Comparison of ENCODE assay signal across 11 cellular contexts in the genomic region with DNA sequence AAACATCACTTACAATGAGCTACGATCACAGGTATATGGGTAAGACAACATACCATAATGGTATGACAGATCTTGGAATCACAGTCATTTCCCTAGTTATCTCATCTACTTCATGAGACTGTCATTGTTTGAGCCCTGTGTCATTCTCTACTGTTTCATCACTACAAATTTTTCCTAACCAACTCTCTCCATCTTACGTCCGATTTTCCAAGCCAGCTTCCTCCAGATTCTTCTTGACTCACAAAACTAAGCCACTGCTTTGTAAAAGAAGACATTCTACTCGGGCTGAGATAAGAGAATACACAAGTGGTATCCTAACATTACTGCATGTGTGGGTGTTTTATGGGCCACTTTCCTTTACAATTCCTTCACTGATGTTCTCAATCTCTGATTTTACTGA. TPM values are rescaled to one million over a fixed set of nuclear protein-coding genes. Genes with fewer than 3 reads are reported as not detected.
DNase-seq lines count a peak whose midpoint lies in the region; ATAC-seq and TF ChIP-seq lines count a peak whose summit lies in the region.
"Had no signal": no experiment of that assay in that cellular context is flagged by ENCODE, and none has a peak within 500 bp of the region (broad histone marks: within the 10 kb centered on the region; RNA-seq: fewer than 3 reads in every experiment).

No MANE protein-coding gene starts in this region.

- H3K27ac ChIP-seq in PC-3 (ENCODE audit: low read length) (no peak overlapping the region), cingulate gyrus (ENCODE audit: low read depth, low read length) (peak overlapping the region; percentile 61)
- H3K27ac ChIP-seq: WERI-Rb-1 had no signal

- no peaks in the 10 kb centered on the region for H3K36me3 ChIP-seq in PC-3 (ENCODE audit: low read depth, low read length)
- H3K36me3 ChIP-seq: WERI-Rb-1 had no signal

- DNase-seq in AG20443 (ENCODE audit: low spot score) (peak; percentile 72), PC-3 (peak; percentile 33), midbrain (lab: John Stamatoyannopoulos, UW) (peak; percentile 26), NCI-H2196 (lab: John Stamatoyannopoulos, UW; ENCODE audit: unreplicated experiment) (no peak)
- DNase-seq in activated CD8-positive, alpha-beta memory T cell treated with anti-CD3 and anti-CD28 coated beads, Interleukin-2, amount 10 ng/mL, durations not matched to agents 7 days and 5 days, result no peak
- no peak for DNase-seq in stimulated activated naive CD4-positive, alpha-beta T cell (lab: John Stamatoyannopoulos, UW)
- DNase-seq: body of pancreas, WERI-Rb-1 had no signal

- no peak for TF ChIP-seq CTCF in PC-3 (conservative IDR thresholded peaks at IDR 0.05; ENCODE audit: low read depth, low read length)

- no peaks in the 10 kb centered on the region for H3F3A ChIP-seq in PC-3 (ENCODE audit: low read length, unreplicated experiment)

- H3K27me3 Mint-ChIP-seq in activated CD8-positive, alpha-beta memory T cell treated with anti-CD3 and anti-CD28 coated beads, Interleukin-2, amount 10 ng/mL, durations not matched to agents 7 days and 5 days, result no peaks in the 10 kb centered on the region

- no peak overlapping the region for H2AFZ ChIP-seq in PC-3 (ENCODE audit: low read length)

- no peaks in the 10 kb centered on the region for H3K4me1 ChIP-seq in PC-3 (ENCODE audit: insufficient read depth, low read length)

- no peak overlapping the region for H3K9ac ChIP-seq in PC-3 (ENCODE audit: low read length)

- H4K20me1 ChIP-seq in PC-3 (ENCODE audit: low read length), result no peaks in the 10 kb centered on the region

- H3K27ac Mint-ChIP-seq in activated CD8-positive, alpha-beta memory T cell treated with anti-CD3 and anti-CD28 coated beads, Interleukin-2, amount 10 ng/mL, durations not matched to agents 7 days and 5 days, result no peak overlapping the region

- no peak overlapping the region for H3K4me3 ChIP-seq in PC-3 (ENCODE audit: low read length)
- H3K4me3 ChIP-seq: body of pancreas had no signal

- H3K9me2 ChIP-seq in PC-3 (replicated peaks; ENCODE audit: low read length), result no peaks in the 10 kb centered on the region

- intact Hi-C loops in PC-3 (cut with micrococcal nuclease), result no loop called here

- H3K4me3 Mint-ChIP-seq in activated CD8-positive, alpha-beta memory T cell treated with anti-CD3 and anti-CD28 coated beads, Interleukin-2, amount 10 ng/mL, durations not matched to agents 7 days and 5 days, result no peak overlapping the region
- H3K4me3 Mint-ChIP-seq: neural crest cell had no signal

- H3K4me2 ChIP-seq in PC-3 (ENCODE audit: low read length), result no peak overlapping the region

- H3K9me3 Mint-ChIP-seq in activated CD8-positive, alpha-beta memory T cell treated with anti-CD3 and anti-CD28 coated beads, Interleukin-2, amount 10 ng/mL, durations not matched to agents 7 days and 5 days (ENCODE audit: low read depth), result peaks cover 2% of the 10 kb centered on the region
- H3K9me3 Mint-ChIP-seq: neural crest cell had no signal

- H3K9me3 ChIP-seq in PC-3 (ENCODE audit: low read length), result no peaks in the 10 kb centered on the region
- H3K9me3 ChIP-seq: body of pancreas had no signal

- no peak for ATAC-seq in PC-3
- no peak for ATAC-seq in activated CD8-positive, alpha-beta memory T cell treated with anti-CD3 and anti-CD28 coated beads, Interleukin-2, amount 10 ng/mL, durations not matched to agents 7 days and 5 days
- no peak for ATAC-seq in SK-N-SH treated with all-trans-retinoic acid at 6 μM for 48 hours
- ATAC-seq: body of pancreas had no signal

- CTCF ChIA-PET in PC-3 (lab: Charles Lee), result no interaction called here
- CTCF ChIA-PET in activated CD8-positive, alpha-beta memory T cell treated with anti-CD3 and anti-CD28 coated beads, Interleukin-2, amount 10 ng/mL, durations not matched to agents 7 days and 5 days (lab: Charles Lee), result interaction anchor here (3.6 kb wide), 1 partner anchor 11 kb away, joined by 17 read pairs; no protein-coding TSS in a partner anchor

- H3K27me3 ChIP-seq in PC-3 (ENCODE audit: low read length), result no peaks in the 10 kb centered on the region
- H3K27me3 ChIP-seq: body of pancreas had no signal

- H3K79me2 ChIP-seq in PC-3 (ENCODE audit: low read length), result no peaks in the 10 kb centered on the region

- H3K36me3 Mint-ChIP-seq in activated CD8-positive, alpha-beta memory T cell treated with anti-CD3 and anti-CD28 coated beads, Interleukin-2, amount 10 ng/mL, durations not matched to agents 7 days and 5 days, result peaks cover 54% of the 10 kb centered on the region

- BruUV-seq in PC-3 (replicated peaks; lab: Mats Ljungman, UMichigan), result no TSS peak

- peaks cover 46% of the 10 kb centered on the region for H3K4me1 Mint-ChIP-seq in activated CD8-positive, alpha-beta memory T cell treated with anti-CD3 and anti-CD28 coated beads, Interleukin-2, amount 10 ng/mL, durations not matched to agents 7 days and 5 days

- POLR2A ChIA-PET in PC-3 (lab: Charles Lee; ENCODE audit: unreplicated experiment), result interaction anchor here (0.6 kb wide), 1 partner anchor 43 kb away, joined by 3 read pairs; no protein-coding TSS in a partner anchor

TF ChIP-seq in SK-N-SH treated with all-trans-retinoic acid at 6 μM for 48 hours, 23 proteins besides CTCF, POLR2A, EP300 and RAD21 (continues in another document):
- TF ChIP-seq CSDC2 (CRISPR knock-in tag; IDR thresholded peaks at IDR 0.05) (no peak), GLIS3 (CRISPR knock-in tag; IDR thresholded peaks at IDR 0.05) (no peak), BACH2 (CRISPR knock-in tag; IDR thresholded peaks at IDR 0.05; ENCODE audit: borderline replicate concordance) (no peak), ZNF8 (CRISPR knock-in tag; IDR thresholded peaks at IDR 0.05) (no peak), ZNF70 (CRISPR knock-in tag; IDR thresholded peaks at IDR 0.05) (no peak), PPARA (CRISPR knock-in tag; IDR thresholded peaks at IDR 0.05; ENCODE audit: borderline replicate concordance) (no peak), POU6F1 (CRISPR knock-in tag; IDR thresholded peaks at IDR 0.05; ENCODE audit: borderline replicate concordance, low read depth) (no peak), RARB (CRISPR knock-in tag; IDR thresholded peaks at IDR 0.05) (no peak), ZC3H10 (CRISPR knock-in tag; IDR thresholded peaks at IDR 0.05) (no peak), TCF4 (CRISPR knock-in tag; IDR thresholded peaks at IDR 0.05; ENCODE audit: borderline replicate concordance) (no peak), PATZ1 (CRISPR knock-in tag; IDR thresholded peaks at IDR 0.05; ENCODE audit: borderline replicate concordance) (no peak), ZFP3 (CRISPR knock-in tag; IDR thresholded peaks at IDR 0.05) (no peak)
- TF ChIP-seq, protein P1, sequence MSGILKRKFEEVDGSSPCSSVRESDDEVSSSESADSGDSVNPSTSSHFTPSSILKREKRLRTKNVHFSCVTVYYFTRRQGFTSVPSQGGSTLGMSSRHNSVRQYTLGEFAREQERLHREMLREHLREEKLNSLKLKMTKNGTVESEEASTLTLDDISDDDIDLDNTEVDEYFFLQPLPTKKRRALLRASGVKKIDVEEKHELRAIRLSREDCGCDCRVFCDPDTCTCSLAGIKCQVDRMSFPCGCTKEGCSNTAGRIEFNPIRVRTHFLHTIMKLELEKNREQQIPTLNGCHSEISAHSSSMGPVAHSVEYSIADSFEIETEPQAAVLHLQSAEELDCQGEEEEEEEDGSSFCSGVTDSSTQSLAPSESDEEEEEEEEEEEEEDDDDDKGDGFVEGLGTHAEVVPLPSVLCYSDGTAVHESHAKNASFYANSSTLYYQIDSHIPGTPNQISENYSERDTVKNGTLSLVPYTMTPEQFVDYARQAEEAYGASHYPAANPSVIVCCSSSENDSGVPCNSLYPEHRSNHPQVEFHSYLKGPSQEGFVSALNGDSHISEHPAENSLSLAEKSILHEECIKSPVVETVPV (CRISPR knock-in tag; IDR thresholded peaks at IDR 0.05), result no peak
- TF ChIP-seq, protein P2, sequence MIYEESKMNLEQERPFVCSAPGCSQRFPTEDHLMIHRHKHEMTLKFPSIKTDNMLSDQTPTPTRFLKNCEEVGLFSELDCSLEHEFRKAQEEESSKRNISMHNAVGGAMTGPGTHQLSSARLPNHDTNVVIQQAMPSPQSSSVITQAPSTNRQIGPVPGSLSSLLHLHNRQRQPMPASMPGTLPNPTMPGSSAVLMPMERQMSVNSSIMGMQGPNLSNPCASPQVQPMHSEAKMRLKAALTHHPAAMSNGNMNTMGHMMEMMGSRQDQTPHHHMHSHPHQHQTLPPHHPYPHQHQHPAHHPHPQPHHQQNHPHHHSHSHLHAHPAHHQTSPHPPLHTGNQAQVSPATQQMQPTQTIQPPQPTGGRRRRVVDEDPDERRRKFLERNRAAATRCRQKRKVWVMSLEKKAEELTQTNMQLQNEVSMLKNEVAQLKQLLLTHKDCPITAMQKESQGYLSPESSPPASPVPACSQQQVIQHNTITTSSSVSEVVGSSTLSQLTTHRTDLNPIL (CRISPR knock-in tag; IDR thresholded peaks at IDR 0.05; ENCODE audit: low read depth), result no peak

RNA-seq across cellular contexts. Expression of gene SERINC5, which starts 49.6 kb away (rescaled TPM):
- 5.7 and 6.9 TPM in 2 replicates for total RNA-seq in PC-3 (2014; rRNA removed)
- total RNA-seq in activated CD8-positive, alpha-beta memory T cell treated with anti-CD3 and anti-CD28 coated beads, Interleukin-2, amount 10 ng/mL, durations not matched to agents 7 days and 5 days, result 10 to 100 TPM; 26.8 to 38.0 TPM

Comparison
In these comparisons a context has a peak if more than half of its experiments do, and no peak if none do; other contexts are left out.
1. DNase-seq: peak in AG20443 (single experiment), PC-3 (single experiment) and midbrain (single experiment); none in activated CD8-positive, alpha-beta memory T cell treated with anti-CD3 and anti-CD28 coated beads, Interleukin-2, amount 10 ng/mL, durations not matched to agents 7 days and 5 days (single experiment), stimulated activated naive CD4-positive, alpha-beta T cell (0 of 6) and NCI-H2196 (single experiment).